8 cellular contexts compared by ENCODE assay signal in genomic region chr1:66929691-66929998, GRCh38. TPM values are rescaled to one million over a fixed set of nuclear protein-coding genes. Genes with fewer than 3 reads are reported as not detected.
DNase-seq lines count a peak whose midpoint lies in the region; ATAC-seq and TF ChIP-seq lines count a peak whose summit lies in the region.

No MANE protein-coding gene starts in this region.

- no peaks in the 10 kb centered on the region for H3K9me3 Mint-ChIP-seq in H9
- no peaks in the 10 kb centered on the region for H3K9me3 Mint-ChIP-seq in activated CD4-positive, alpha-beta memory T cell treated with anti-CD3 and anti-CD28 coated beads for 36 hours

- no peaks in the 10 kb centered on the region for H3K27me3 Mint-ChIP-seq in H9 (ENCODE audit: low read depth)
- no peaks in the 10 kb centered on the region for H3K27me3 Mint-ChIP-seq in activated CD4-positive, alpha-beta memory T cell treated with anti-CD3 and anti-CD28 coated beads for 36 hours

- H3K27ac ChIP-seq in H9 (ENCODE audit: insufficient read length, low read depth, low read length) (no peak overlapping the region), right cardiac atrium (ENCODE audit: low read length) (peak overlapping the region; percentile 90), skeletal muscle tissue (ENCODE audit: low read depth, low read length) (peak overlapping the region; percentile 92)

- intact Hi-C loops in activated CD4-positive, alpha-beta memory T cell treated with anti-CD3 and anti-CD28 coated beads for 36 hours (cut with micrococcal nuclease) = loop anchor here (2.0 to 10.0 kb wide), 3 partner anchors 141 to 645 kb away; no protein-coding TSS in a partner anchor
- intact Hi-C loops in right cardiac atrium (cut with DNase I) = no loop called here

- TF ChIP-seq CTCF in H9 (conservative IDR thresholded peaks at IDR 0.05) = no peak

- no CpG with 5 or more reads among the region's 9 CpGs for WGBS in H9 (ENCODE audit: extremely low coverage, insufficient read length, low lambda C conversion rate)
- 8% methylated on average over 9 of the region's 9 CpGs for WGBS in right cardiac atrium

- peaks cover 37 to 39% of the 10 kb centered on the region in 2 experiments for H3K4me1 Mint-ChIP-seq in H9
- H3K4me1 Mint-ChIP-seq in activated CD4-positive, alpha-beta memory T cell treated with anti-CD3 and anti-CD28 coated beads for 36 hours (ENCODE audit: low read depth) = peaks cover 52% of the 10 kb centered on the region

- no peaks in the 10 kb centered on the region for H3K4me1 ChIP-seq in H9 (ENCODE audit: insufficient read depth, low read length)
- H3K4me1 ChIP-seq in right cardiac atrium (ENCODE audit: control insufficient read depth, insufficient read depth, low read length) = peaks cover 4% of the 10 kb centered on the region
- peaks cover 8 to 36% (median 28%) of the 10 kb centered on the region in 3 donors for H3K4me1 ChIP-seq in skeletal muscle tissue (ENCODE audit: control insufficient read depth in 3 of 3, insufficient read depth in 3 of 3, low read length in 3 of 3)

- no peaks in the 10 kb centered on the region for H3K36me3 ChIP-seq in skeletal muscle tissue (ENCODE audit: control insufficient read depth in 3 of 3, insufficient read depth in 3 of 3, low read length in 3 of 3)

- peaks cover 18% of the 10 kb centered on the region; the same call in 1 of the 2 replicates for H3K79me2 ChIP-seq in H9 (ENCODE audit: insufficient read depth, low read length)

- H3K56ac ChIP-seq in H9 (ENCODE audit: insufficient read length, low read depth, low read length) = no peak overlapping the region

- H3K27ac Mint-ChIP-seq in H9 = 0 out of 7 replicates have a peak overlapping the region, but pooled peaks of 1 of the 3 experiments have one; percentile 40
- peak overlapping the region; percentile 96 for H3K27ac Mint-ChIP-seq in activated CD4-positive, alpha-beta memory T cell treated with anti-CD3 and anti-CD28 coated beads for 36 hours

- H4K91ac ChIP-seq in H9 (ENCODE audit: insufficient read length, low read depth, low read length) = no peak overlapping the region

- no peak overlapping the region for H2BK15ac ChIP-seq in H9 (ENCODE audit: low read depth, low read length)

- H3K23me2 ChIP-seq in H9 (ENCODE audit: insufficient read length, low read depth, low read length, poor library complexity, severe bottlenecking) = peaks cover 15% of the 10 kb centered on the region

- H3K4me2 ChIP-seq in H9 (ENCODE audit: insufficient read depth, insufficient read length, low read length) = peak overlapping the region; percentile 58

- no peak overlapping the region for H3T11ph ChIP-seq in H9 (ENCODE audit: low read length)

- ATAC-seq in right cardiac atrium = no peak
- ATAC-seq in HG03460 (IDR thresholded peaks at IDR 0.05; ENCODE audit: unreplicated experiment) = no peak
- ATAC-seq in HG02798 (IDR thresholded peaks at IDR 0.05; ENCODE audit: poor library complexity, unreplicated experiment) = no peak

- no peak overlapping the region for H3K23ac ChIP-seq in H9 (ENCODE audit: insufficient read length, low read depth, low read length)

- H3K14ac ChIP-seq in H9 (ENCODE audit: insufficient read depth, low read length) = no peak overlapping the region

- no peak overlapping the region for H4K5ac ChIP-seq in H9 (ENCODE audit: insufficient read length, low read depth, low read length)

- peak overlapping the region; percentile 87 for H3K4me3 Mint-ChIP-seq in H9
- peak overlapping the region; percentile 90 for H3K4me3 Mint-ChIP-seq in activated CD4-positive, alpha-beta memory T cell treated with anti-CD3 and anti-CD28 coated beads for 36 hours

- no peak overlapping the region for H3K4ac ChIP-seq in H9 (ENCODE audit: low read depth, low read length)

- H2BK12ac ChIP-seq in H9 (ENCODE audit: insufficient read length, low read depth, low read length) = no peak overlapping the region

- no peak overlapping the region for H4K8ac ChIP-seq in H9 (replicated peaks; ENCODE audit: insufficient read length, low read depth, low read length)

- no peaks in the 10 kb centered on the region for H3K27me3 ChIP-seq in H9 (ENCODE audit: insufficient read depth, low read length)
- no peaks in the 10 kb centered on the region for H3K27me3 ChIP-seq in right cardiac atrium (ENCODE audit: control insufficient read depth, insufficient read depth)
- H3K27me3 ChIP-seq in skeletal muscle tissue (ENCODE audit: control insufficient read depth in 3 of 3, insufficient read depth in 3 of 3, low read length in 3 of 3) = no peaks in the 10 kb centered on the region

- H3K79me1 ChIP-seq in H9 (ENCODE audit: insufficient read depth, low read depth, low read length, poor library complexity, severe bottlenecking) = no peaks in the 10 kb centered on the region

- H3K9ac ChIP-seq in H9 (ENCODE audit: extremely low read depth, insufficient read length, low read length) (no peak overlapping the region), skeletal muscle tissue (ENCODE audit: low read depth in 1 of 3, low read length in 3 of 3) (peak overlapping the region; percentile 86 to 93 (median 91))

- no peak overlapping the region for H3K18ac ChIP-seq in H9 (ENCODE audit: insufficient read length, low read depth, low read length)

- H2BK120ac ChIP-seq in H9 (ENCODE audit: low read depth, low read length, poor library complexity, severe bottlenecking) = no peak overlapping the region

- no peaks in the 10 kb centered on the region; a peak in 1 of 7 replicates for H3K36me3 Mint-ChIP-seq in H9 (ENCODE audit: insufficient read depth in 1 of 3, low read depth in 3 of 3)
- peaks cover 12% of the 10 kb centered on the region for H3K36me3 Mint-ChIP-seq in activated CD4-positive, alpha-beta memory T cell treated with anti-CD3 and anti-CD28 coated beads for 36 hours

- H4K20me1 ChIP-seq in H9 (ENCODE audit: control insufficient read depth, insufficient read depth, insufficient read length) = no peaks in the 10 kb centered on the region

- CTCF ChIA-PET in activated CD4-positive, alpha-beta memory T cell treated with anti-CD3 and anti-CD28 coated beads for 36 hours (lab: Charles Lee) = interaction anchor here (1.4 kb wide), 1 partner anchor 26 kb away, joined by 3 read pairs; no protein-coding TSS in a partner anchor

- H3K9me3 ChIP-seq in H9 (ENCODE audit: control insufficient read depth, low read depth, low read length) (no peaks in the 10 kb centered on the region), right cardiac atrium (ENCODE audit: control insufficient read depth, low read length) (no peaks in the 10 kb centered on the region), skeletal muscle tissue (ENCODE audit: control insufficient read depth in 3 of 3, low read length in 3 of 3) (no peaks in the 10 kb centered on the region)

- no peak overlapping the region for H2AK5ac ChIP-seq in H9 (ENCODE audit: insufficient read length, low read length)

- POLR2A ChIA-PET in activated CD4-positive, alpha-beta memory T cell treated with anti-CD3 and anti-CD28 coated beads for 36 hours (lab: Charles Lee) = interaction anchor here (0.7 to 1.2 kb wide), 3 partner anchors 53 to 384 kb away, joined by 3 read pairs; partner anchors contain the start of gene SLC35D1

- no peak overlapping the region for H2AFZ ChIP-seq in H9 (ENCODE audit: low read length)

- no peak overlapping the region for H2BK5ac ChIP-seq in H9 (ENCODE audit: insufficient read length, low read length)

- H3K4me3 ChIP-seq in right cardiac atrium (ENCODE audit: low read length) (peak overlapping the region; percentile 90), skeletal muscle tissue (ENCODE audit: low read length in 3 of 3) (peak overlapping the region; percentile 84 to 96 (median 89))

- no peak overlapping the region for H2BK20ac ChIP-seq in H9 (ENCODE audit: low read depth, low read length, poor library complexity, severe bottlenecking)

- DNase-seq in H9 = no peak
- no peak for DNase-seq in activated CD4-positive, alpha-beta memory T cell treated with anti-CD3 and anti-CD28 coated beads for 36 hours
- DNase-seq in right cardiac atrium = no peak
- DNase-seq in NK-92 treated with Interleukin-12 subunit alpha and Interleukin-12 subunit beta, amount 100 ng/mL, for 24 hours (lab: John Stamatoyannopoulos, UW) = no peak
- no peak for DNase-seq in kidney glomerular epithelial cell (lab: John Stamatoyannopoulos, UW)

RNA-seq across cellular contexts. Expression of gene MIER1, which starts 4.9 kb away (rescaled TPM):
- total RNA-seq in H9 (2021) (28.5 and 29.7 TPM in 2 replicates), right cardiac atrium (10 to 100 TPM; 19.2 to 26.9 (median 22.8) TPM), skeletal muscle tissue (29.7 TPM)
- 10 to 100 TPM; 54.7 to 58.8 TPM for total RNA-seq in activated CD4-positive, alpha-beta memory T cell treated with anti-CD3 and anti-CD28 coated beads for 36 hours
- polyA plus RNA-seq in right cardiac atrium = 8.9 TPM

RNA-seq across cellular contexts. Expression of gene DNAI4, which starts 5.0 kb away (rescaled TPM):
- 0.81 and 1.4 TPM in 2 replicates for total RNA-seq in H9 (2021)
- total RNA-seq in activated CD4-positive, alpha-beta memory T cell treated with anti-CD3 and anti-CD28 coated beads for 36 hours = 1 to 10 TPM; 1.4 to 1.6 TPM
- total RNA-seq in right cardiac atrium = 10 to 100 TPM; 18.6 to 27.0 (median 23.9) TPM
- polyA plus RNA-seq in right cardiac atrium = 1.8 TPM
- 12.5 TPM for total RNA-seq in skeletal muscle tissue
